ENCODE assay signal across 19 cellular contexts in the genomic region with DNA sequence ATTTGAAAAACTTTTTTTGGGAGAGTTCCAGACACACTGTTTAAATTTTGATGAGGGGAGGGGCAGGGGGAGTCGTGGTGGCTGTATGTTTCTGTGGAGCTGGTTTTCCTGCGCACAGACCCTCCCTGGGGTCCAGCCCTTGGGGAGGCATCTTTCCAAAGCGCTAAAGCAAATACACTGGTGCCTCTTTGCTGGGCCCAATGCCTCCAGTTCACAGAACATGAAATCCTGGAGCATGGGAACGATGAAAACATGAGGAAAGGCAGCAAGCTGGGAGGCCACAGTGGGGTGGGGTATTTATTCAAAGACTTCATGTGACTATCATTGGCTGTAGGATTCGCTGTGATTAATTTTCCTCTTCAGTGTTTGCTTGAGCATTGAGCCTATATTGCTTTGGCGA.
DNase-seq lines count a peak whose midpoint lies in the region; TF ChIP-seq lines count a peak whose summit lies in the region.
"Had no signal": no experiment of that assay in that cellular context is flagged by ENCODE, and none has a peak within 500 bp of the region (broad histone marks: within the 10 kb centered on the region; RNA-seq: fewer than 3 reads in every experiment).

No MANE protein-coding gene starts in this region.

- H3K27me3 Mint-ChIP-seq in MCF 10A (ENCODE audit: insufficient read depth, unreplicated experiment) (no peaks in the 10 kb centered on the region), nephron (ENCODE audit: low read depth) (no peaks in the 10 kb centered on the region), progenitor cell of endocrine pancreas (no peaks in the 10 kb centered on the region)

- DNase-seq in NCI-H2081 (lab: John Stamatoyannopoulos, UW) (peak; percentile 48 to 77), NCI-H2081 treated with DMSO at 0.1 percent for 48 hours (lab: John Stamatoyannopoulos, UW) (no peak), MCF 10A (ENCODE audit: unreplicated experiment) (no peak), progenitor cell of endocrine pancreas (ENCODE audit: low spot score, unreplicated experiment) (no peak), HUDEP-2 (lab: John Stamatoyannopoulos, UW; ENCODE audit: unreplicated experiment in 76 of 76) (no peak), SHP77 treated with DMSO at 0.1 percent for 48 hours (lab: John Stamatoyannopoulos, UW) (no peak), NCI-H526 treated with DMSO at 0.1 percent for 48 hours (lab: John Stamatoyannopoulos, UW) (no peak)
- DNase-seq: aorta; central memory CD4-positive, alpha-beta T cell; heart right ventricle; NCI-H1436; Peyer's patch; small intestine; stimulated activated CD4-positive, alpha-beta T cell treated with anti-CD3 and anti-CD28 coated beads, Interleukin-2, amount 100 ng/mL, for 48 hours; stimulated activated naive CD4-positive, alpha-beta T cell; transverse colon; WERI-Rb-1 had no signal

- no peaks in the 10 kb centered on the region for H3K9me3 Mint-ChIP-seq in MCF 10A (ENCODE audit: unreplicated experiment)
- H3K9me3 Mint-ChIP-seq in nephron: peaks cover 11% of the 10 kb centered on the region
- peaks cover 9% of the 10 kb centered on the region for H3K9me3 Mint-ChIP-seq in progenitor cell of endocrine pancreas (ENCODE audit: low read depth)
- H3K9me3 Mint-ChIP-seq: activated naive CD4-positive, alpha-beta T cell treated with anti-CD3 and anti-CD28 coated beads, Interleukin-2, amount 50 U/mL, for 72 hours had no signal

- H3K4me1 Mint-ChIP-seq in MCF 10A (ENCODE audit: insufficient read depth, unreplicated experiment): peaks cover 13% of the 10 kb centered on the region
- peaks cover 54% of the 10 kb centered on the region for H3K4me1 Mint-ChIP-seq in nephron
- peaks cover 4% of the 10 kb centered on the region for H3K4me1 Mint-ChIP-seq in progenitor cell of endocrine pancreas (ENCODE audit: low read depth)

- peak overlapping the region; percentile 29 for H3K27ac Mint-ChIP-seq in MCF 10A (ENCODE audit: low read depth, unreplicated experiment)
- peak overlapping the region; percentile 74 to 95 (median 79) for H3K27ac Mint-ChIP-seq in nephron
- H3K27ac Mint-ChIP-seq in progenitor cell of endocrine pancreas: no peak overlapping the region
- H3K27ac Mint-ChIP-seq: activated naive CD4-positive, alpha-beta T cell treated with anti-CD3 and anti-CD28 coated beads, Interleukin-2, amount 50 U/mL, for 72 hours had no signal

- H3K36me3 Mint-ChIP-seq in MCF 10A (ENCODE audit: insufficient read depth, unreplicated experiment) (no peaks in the 10 kb centered on the region), nephron (ENCODE audit: low read depth) (peaks cover 7% of the 10 kb centered on the region), progenitor cell of endocrine pancreas (ENCODE audit: insufficient read depth) (peaks cover 7% of the 10 kb centered on the region)
- H3K36me3 Mint-ChIP-seq: activated naive CD4-positive, alpha-beta T cell treated with anti-CD3 and anti-CD28 coated beads, Interleukin-2, amount 50 U/mL, for 72 hours had no signal

- CTCF ChIA-PET in MCF 10A (lab: Yijun Ruan, JAX): interaction anchor here (0.7 to 2.2 kb wide), 5 partner anchors 19 to 221 kb away, joined by 3 to 11 read pairs (median 3); no protein-coding TSS in a partner anchor

- intact Hi-C loops in MCF 10A (cut with micrococcal nuclease): no loop called here

- H3K4me3 Mint-ChIP-seq in MCF 10A (ENCODE audit: unreplicated experiment) (no peak overlapping the region), nephron (no peak overlapping the region), progenitor cell of endocrine pancreas (ENCODE audit: low read depth) (no peak overlapping the region)

- TF ChIP-seq CTCF in MCF 10A (IDR thresholded peaks at IDR 0.05; ENCODE audit: unreplicated experiment): no peak
- TF ChIP-seq CTCF in nephron (IDR thresholded peaks at IDR 0.05; ENCODE audit: unreplicated experiment in 3 of 3): no peak
- TF ChIP-seq CTCF in progenitor cell of endocrine pancreas (IDR thresholded peaks at IDR 0.05; ENCODE audit: unreplicated experiment): no peak

- BruUV-seq in MCF 10A (replicated peaks; lab: Mats Ljungman, UMichigan): no TSS peak

- POLR2A ChIA-PET in MCF 10A (lab: Yijun Ruan, JAX): interaction anchor here (0.9 to 1.5 kb wide), 10 partner anchors 10 to 269 kb away, joined by 3 to 6 read pairs (median 4); a partner anchor contains a TSS

Comparison
In these comparisons a context has a peak if more than half of its experiments do, and no peak if none do; other contexts are left out.
1. DNase-seq: peak in NCI-H2081 (2 of 2); none in NCI-H2081 treated with DMSO at 0.1 percent for 48 hours (single experiment), MCF 10A (single experiment), progenitor cell of endocrine pancreas (single experiment), HUDEP-2 (0 of 76), SHP77 treated with DMSO at 0.1 percent for 48 hours (single experiment) and NCI-H526 treated with DMSO at 0.1 percent for 48 hours (single experiment).